In genomic region chr5:110757118-110757729, GRCh38 we compare ENCODE assay signal across 9 cellular contexts. TPM values are rescaled to one million over a fixed set of nuclear protein-coding genes. Genes with fewer than 3 reads are reported as not detected.
DNase-seq lines count a peak whose midpoint lies in the region; ATAC-seq and TF ChIP-seq lines count a peak whose summit lies in the region.
"Had no signal": no experiment of that assay in that cellular context is flagged by ENCODE, and none has a peak within 500 bp of the region (broad histone marks: within the 10 kb centered on the region; RNA-seq: fewer than 3 reads in every experiment).

No MANE protein-coding gene starts in this region.

- no peaks in the 10 kb centered on the region for H4K20me1 ChIP-seq in SK-N-SH (ENCODE audit: insufficient read depth)

- no peaks in the 10 kb centered on the region for H3K4me1 ChIP-seq in SK-N-SH (ENCODE audit: control insufficient read depth in 1 of 2, insufficient read depth in 2 of 2, low read depth in 1 of 2, low read length in 1 of 2)

- H3K36me3 Mint-ChIP-seq in activated CD4-positive, alpha-beta T cell treated with anti-CD3 and anti-CD28 coated beads for 36 hours (ENCODE audit: low read depth) = peaks cover 28% of the 10 kb centered on the region
- peaks cover 2% of the 10 kb centered on the region for H3K36me3 Mint-ChIP-seq in progenitor cell of endocrine pancreas (ENCODE audit: insufficient read depth)

- H3F3A ChIP-seq in SK-N-SH (replicated peaks; ENCODE audit: insufficient read depth) = peaks cover 18% of the 10 kb centered on the region

- H3K27me3 ChIP-seq in SK-N-SH (ENCODE audit: insufficient read depth) = no peaks in the 10 kb centered on the region

- no peak overlapping the region for H3K27ac ChIP-seq in SK-N-SH (ENCODE audit: low read depth in 2 of 2, low read length in 1 of 2)

- no peaks in the 10 kb centered on the region for H3K79me2 ChIP-seq in SK-N-SH (ENCODE audit: insufficient read depth)

- TF ChIP-seq RAD21 in SK-N-SH (IDR thresholded peaks at IDR 0.05; ENCODE audit: low read length) = peak; percentile 81

- intact Hi-C loops in activated CD4-positive, alpha-beta T cell treated with anti-CD3 and anti-CD28 coated beads for 36 hours (cut with DNase I, micrococcal nuclease) = loop anchor here (1.0 to 10.0 kb wide), 6 partner anchors 108 to 1390 kb away; partner anchors contain the start of genes TSLP (in 1 of the 2) and WDR36 (in 1 of the 2)

- no peak for ATAC-seq in activated CD4-positive, alpha-beta T cell treated with anti-CD3 and anti-CD28 coated beads for 36 hours
- ATAC-seq in HG03378 (IDR thresholded peaks at IDR 0.05; ENCODE audit: unreplicated experiment) = no peak

- in situ Hi-C loops in KBM-7 (cut with MboI; ENCODE audit: low pct_unique_long_range_greater_than_20kb, low sequenced_read_pairs) = no loop called here

- no peak overlapping the region for H3K27ac Mint-ChIP-seq in activated CD4-positive, alpha-beta T cell treated with anti-CD3 and anti-CD28 coated beads for 36 hours
- no peak overlapping the region for H3K27ac Mint-ChIP-seq in progenitor cell of endocrine pancreas
- H3K27ac Mint-ChIP-seq: stimulated activated naive CD8-positive, alpha-beta T cell treated with anti-CD3 and anti-CD28 coated beads, Interleukin-15, Interleukin-2, amounts not matched to agents 100 ng/mL and 50 ng/mL, for 24 hours had no signal

- CTCF ChIA-PET in activated CD4-positive, alpha-beta T cell treated with anti-CD3 and anti-CD28 coated beads for 36 hours (lab: Charles Lee) = interaction anchor here (0.7 to 3.3 kb wide), 8 partner anchors 11 to 497 kb away, joined by 3 to 20 read pairs (median 4); no protein-coding TSS in a partner anchor
- CTCF ChIA-PET in SK-N-SH (lab: Yijun Ruan, JAX) = interaction anchor here (0.6 to 2.2 kb wide), 20 partner anchors 9 to 1408 kb away, joined by 3 to 22 read pairs (median 4); no protein-coding TSS in a partner anchor

- no peak overlapping the region for H3K4me2 ChIP-seq in SK-N-SH

- no peak overlapping the region for H3K4me3 Mint-ChIP-seq in activated CD4-positive, alpha-beta T cell treated with anti-CD3 and anti-CD28 coated beads for 36 hours
- H3K4me3 Mint-ChIP-seq in progenitor cell of endocrine pancreas (ENCODE audit: low read depth) = no peak overlapping the region
- H3K4me3 Mint-ChIP-seq: stimulated activated naive CD8-positive, alpha-beta T cell treated with anti-CD3 and anti-CD28 coated beads, Interleukin-15, Interleukin-2, amounts not matched to agents 100 ng/mL and 50 ng/mL, for 24 hours had no signal

- TF ChIP-seq CTCF in SK-N-SH (IDR thresholded peaks at IDR 0.05) (peak; percentile 81), progenitor cell of endocrine pancreas (IDR thresholded peaks at IDR 0.05; ENCODE audit: unreplicated experiment) (peak; percentile 86)

- peaks cover 27% of the 10 kb centered on the region for H3K4me1 Mint-ChIP-seq in activated CD4-positive, alpha-beta T cell treated with anti-CD3 and anti-CD28 coated beads for 36 hours
- no peaks in the 10 kb centered on the region for H3K4me1 Mint-ChIP-seq in progenitor cell of endocrine pancreas (ENCODE audit: low read depth)

- no peaks in the 10 kb centered on the region for H3K9me3 Mint-ChIP-seq in activated CD4-positive, alpha-beta T cell treated with anti-CD3 and anti-CD28 coated beads for 36 hours (ENCODE audit: low read depth)
- no peaks in the 10 kb centered on the region for H3K9me3 Mint-ChIP-seq in progenitor cell of endocrine pancreas (ENCODE audit: low read depth)
- H3K9me3 Mint-ChIP-seq: stimulated activated naive CD8-positive, alpha-beta T cell treated with anti-CD3 and anti-CD28 coated beads, Interleukin-15, Interleukin-2, amounts not matched to agents 100 ng/mL and 50 ng/mL, for 24 hours had no signal

- H3K9ac ChIP-seq in SK-N-SH = no peak overlapping the region

- H3K27me3 Mint-ChIP-seq in activated CD4-positive, alpha-beta T cell treated with anti-CD3 and anti-CD28 coated beads for 36 hours = no peaks in the 10 kb centered on the region
- H3K27me3 Mint-ChIP-seq in progenitor cell of endocrine pancreas = no peaks in the 10 kb centered on the region
- H3K27me3 Mint-ChIP-seq: stimulated activated naive CD8-positive, alpha-beta T cell treated with anti-CD3 and anti-CD28 coated beads, Interleukin-15, Interleukin-2, amounts not matched to agents 100 ng/mL and 50 ng/mL, for 24 hours had no signal

- no peaks in the 10 kb centered on the region for H3K9me3 ChIP-seq in SK-N-SH

- DNase-seq in activated CD4-positive, alpha-beta T cell treated with anti-CD3 and anti-CD28 coated beads for 36 hours = peak; percentile 17
- no peak for DNase-seq in activated CD4-positive, alpha-beta T cell treated with anti-CD3 and anti-CD28 coated beads, Interleukin-2, amount 50 U/mL, for 4 hours
- peak; percentile 73 for DNase-seq in KBM-7
- DNase-seq in SK-N-SH = no peak
- peak; percentile 47 for DNase-seq in fibroblast of gingiva (ENCODE audit: low read depth)
- no peak for DNase-seq in progenitor cell of endocrine pancreas (ENCODE audit: low spot score, unreplicated experiment)
- DNase-seq in activated CD4-positive, CD25-positive, alpha-beta regulatory T cell treated with anti-CD3 and anti-CD28 coated beads, Interleukin-2, amount 50 U/mL, for 72 hours = no peak

- 49% methylated on average over 4 of the region's 4 CpGs for WGBS in SK-N-SH (ENCODE audit: low lambda C conversion rate)

- POLR2A ChIA-PET in activated CD4-positive, alpha-beta T cell treated with anti-CD3 and anti-CD28 coated beads for 36 hours (lab: Charles Lee) = no interaction called here
- POLR2A ChIA-PET in SK-N-SH (lab: Yijun Ruan, JAX) = no interaction called here

- no peak overlapping the region for H3K4me3 ChIP-seq in SK-N-SH (ENCODE audit: low read depth in 2 of 2, low read length in 1 of 2)

- no peak overlapping the region for H2AFZ ChIP-seq in SK-N-SH (ENCODE audit: low read depth)

- H3K9me2 ChIP-seq in SK-N-SH = no peaks in the 10 kb centered on the region

- TF ChIP-seq EP300 in SK-N-SH (IDR thresholded peaks at IDR 0.05; ENCODE audit: borderline replicate concordance in 1 of 2, low read depth in 1 of 2, low read length in 1 of 2) = no peak

- peaks cover 58 to 89% of the 10 kb centered on the region in 2 experiments for H3K36me3 ChIP-seq in SK-N-SH (replicated peaks in 1 of 2; ENCODE audit: control insufficient read depth in 1 of 2, insufficient read depth in 2 of 2, low read length in 1 of 2)

TF ChIP-seq in SK-N-SH, 30 proteins besides CTCF, POLR2A, EP300 and RAD21:
- no peak for TF ChIP-seq MEF2A (IDR thresholded peaks at IDR 0.05; ENCODE audit: borderline replicate concordance, low read depth)
- peak; percentile 48 for TF ChIP-seq SMC3 (IDR thresholded peaks at IDR 0.05; ENCODE audit: low read depth, low read length)

RNA-seq across cellular contexts. Expression of gene SLC25A46, which starts 18.4 kb away (rescaled TPM):
- 10 to 100 TPM; 32.3 to 35.3 TPM for total RNA-seq in activated CD4-positive, alpha-beta T cell treated with anti-CD3 and anti-CD28 coated beads for 36 hours
- 15.7 and 20.5 TPM in 2 replicates for polyA plus RNA-seq in SK-N-SH (2012; rRNA removed)
- 24.3 and 30.5 TPM in 2 replicates for polyA plus RNA-seq in SK-N-SH (2012; cell fraction: cytosol; rRNA removed)
- 11.0 and 21.2 TPM in 2 replicates for polyA plus RNA-seq in SK-N-SH (2012; cell fraction: nucleus; rRNA removed)
- 42.0 and 42.1 TPM in 2 replicates for total RNA-seq in progenitor cell of endocrine pancreas

RNA-seq across cellular contexts. Expression of gene TMEM232, which starts 30.8 kb away (rescaled TPM):
- 1 to 10 TPM in 1 of 2 experiments, under 1 TPM in 1; 0.30 to 1.2 TPM for total RNA-seq in activated CD4-positive, alpha-beta T cell treated with anti-CD3 and anti-CD28 coated beads for 36 hours
- polyA plus RNA-seq in SK-N-SH (2012; rRNA removed) = 0.66 and 1.2 TPM in 2 replicates
- 1.0 and 1.1 TPM in 2 replicates for polyA plus RNA-seq in SK-N-SH (2012; cell fraction: cytosol; rRNA removed)
- polyA plus RNA-seq in SK-N-SH (2012; cell fraction: nucleus; rRNA removed) = 0.48 and 0.89 TPM in 2 replicates
- total RNA-seq in progenitor cell of endocrine pancreas = 7.1 and 8.4 TPM in 2 replicates

Comparison
In these comparisons a context has a peak if more than half of its experiments do, and no peak if none do; other contexts are left out.
1. DNase-seq: peak in activated CD4-positive, alpha-beta T cell treated with anti-CD3 and anti-CD28 coated beads for 36 hours (single experiment), KBM-7 (single experiment) and fibroblast of gingiva (single experiment); none in activated CD4-positive, alpha-beta T cell treated with anti-CD3 and anti-CD28 coated beads, Interleukin-2, amount 50 U/mL, for 4 hours (0 of 2), SK-N-SH (single experiment), progenitor cell of endocrine pancreas (single experiment) and activated CD4-positive, CD25-positive, alpha-beta regulatory T cell treated with anti-CD3 and anti-CD28 coated beads, Interleukin-2, amount 50 U/mL, for 72 hours (single experiment).